In genomic region chr1:45205910-45206721, GRCh38 we compare ENCODE assay signal across 8 cellular contexts. TPM values are rescaled to one million over a fixed set of nuclear protein-coding genes. Genes with fewer than 3 reads are reported as not detected.
DNase-seq lines count a peak whose midpoint lies in the region; ATAC-seq and TF ChIP-seq lines count a peak whose summit lies in the region.

Gene ZSWIM5 (minus strand): TSS chr1:45206605. CDS start chr1:45206350, 255 bp downstream.

- no peaks in the 10 kb centered on the region for H3K9me3 Mint-ChIP-seq in activated B cell treated with CpG ODN at 0.5 μM for 24 hours

- H3K9me3 ChIP-seq in smooth muscle cell (replicated peaks; ENCODE audit: low read depth) = no peaks in the 10 kb centered on the region

- H3K9ac ChIP-seq in smooth muscle cell (ENCODE audit: low read depth) = no peak within 1 kb of the TSS

- CTCF ChIA-PET in activated B cell treated with CpG ODN at 0.5 μM for 24 hours (lab: Charles Lee) = no interaction called here

- no peaks in the 10 kb centered on the region for H3F3A ChIP-seq in smooth muscle cell (ENCODE audit: low read depth)

- H3K27me3 Mint-ChIP-seq in activated B cell treated with CpG ODN at 0.5 μM for 24 hours = peaks cover 22% of the 10 kb centered on the region

- H3K27me3 ChIP-seq in smooth muscle cell (ENCODE audit: low read depth) = peaks cover 47% of the 10 kb centered on the region

- DNase-seq in D341Med (ENCODE audit: low spot score) = peak; percentile 90
- DNase-seq in NCI-H1092 (lab: John Stamatoyannopoulos, UW) = peak; percentile 74
- peak; percentile 64 for DNase-seq in activated B cell treated with CpG ODN at 0.5 μM for 24 hours
- DNase-seq in cardiac fibroblast (ENCODE audit: low read depth in 2 of 2) = peak; percentile 35 to 57
- peak; percentile 76 for DNase-seq in inferior parietal cortex (ENCODE audit: extremely low spot score)
- DNase-seq in smooth muscle cell (lab: John Stamatoyannopoulos, UW; ENCODE audit: unreplicated experiment) = peak; percentile 55

- TF ChIP-seq CTCF in activated B cell treated with CpG ODN at 0.5 μM for 24 hours (IDR thresholded peaks at IDR 0.05) (no peak), cardiac fibroblast (IDR thresholded peaks at IDR 0.05; ENCODE audit: low read depth, low read length) (no peak), smooth muscle cell (IDR thresholded peaks at IDR 0.05; ENCODE audit: borderline replicate concordance, insufficient read depth, poor library complexity, severe bottlenecking) (no peak)

- no peaks in the 10 kb centered on the region for H3K36me3 ChIP-seq in smooth muscle cell (ENCODE audit: low read depth)

- peak within 1 kb of the TSS; percentile 84 for H3K4me3 Mint-ChIP-seq in activated B cell treated with CpG ODN at 0.5 μM for 24 hours

- POLR2A ChIA-PET in activated B cell treated with CpG ODN at 0.5 μM for 24 hours (lab: Charles Lee) = interaction anchor here (0.5 to 0.6 kb wide), 3 partner anchors 60 to 1126 kb away, joined by 3 to 10 read pairs (median 4); no protein-coding TSS in a partner anchor

- ATAC-seq in GM21619 (IDR thresholded peaks at IDR 0.05; ENCODE audit: unreplicated experiment) (peak; percentile 78), activated B cell treated with CpG ODN at 0.5 μM for 24 hours (ENCODE audit: low read depth) (peak; percentile 79), HG03457 (IDR thresholded peaks at IDR 0.05; ENCODE audit: unreplicated experiment) (no peak)

- no peak within 1 kb of the TSS for H3K27ac ChIP-seq in smooth muscle cell (ENCODE audit: low read depth)

- peak within 1 kb of the TSS; percentile 90 for H2AFZ ChIP-seq in smooth muscle cell (ENCODE audit: low read depth)

- peaks cover 5% of the 10 kb centered on the region for H3K4me1 ChIP-seq in smooth muscle cell (ENCODE audit: low read depth)

- under 1% methylated on average over 84 of the region's 118 CpGs for WGBS in smooth muscle cell (ENCODE audit: low lambda C conversion rate)

- no peaks in the 10 kb centered on the region for H3K79me2 ChIP-seq in smooth muscle cell (ENCODE audit: low read depth)

- no peaks in the 10 kb centered on the region for H4K20me1 ChIP-seq in smooth muscle cell (ENCODE audit: low read depth)

- intact Hi-C loops in activated B cell treated with CpG ODN at 0.5 μM for 24 hours (cut with micrococcal nuclease) = loop anchor here (1.0 to 10.0 kb wide), 4 partner anchors 96 to 421 kb away; partner anchors contain the start of genes BEST4, EIF2B3, HECTD3 and UROD

- peaks cover 13% of the 10 kb centered on the region for H3K4me1 Mint-ChIP-seq in activated B cell treated with CpG ODN at 0.5 μM for 24 hours

- H3K4me2 ChIP-seq in smooth muscle cell = peak within 1 kb of the TSS; percentile 91

- no peaks in the 10 kb centered on the region for H3K36me3 Mint-ChIP-seq in activated B cell treated with CpG ODN at 0.5 μM for 24 hours (ENCODE audit: low read depth)

- H3K4me3 ChIP-seq in cardiac fibroblast (replicated peaks in 1 of 2; ENCODE audit: low read depth in 2 of 2, low read length in 2 of 2) = peak within 1 kb of the TSS; percentile 46 to 80
- peak within 1 kb of the TSS; percentile 71 for H3K4me3 ChIP-seq in smooth muscle cell

- peak within 1 kb of the TSS; percentile 33 for H3K27ac Mint-ChIP-seq in activated B cell treated with CpG ODN at 0.5 μM for 24 hours

RNA-seq across cellular contexts. Expression of gene ZSWIM5, which starts in this region (rescaled TPM):
- total RNA-seq in activated B cell treated with CpG ODN at 0.5 μM for 24 hours (1.6 and 2.3 TPM in 2 replicates), smooth muscle cell (0.13 and 0.22 TPM in 2 replicates)
- 0.26 and 0.58 TPM in 2 replicates for polyA plus RNA-seq in smooth muscle cell

Comparison
In these comparisons a context has a peak if more than half of its experiments do, and no peak if none do; other contexts are left out.
1. Peak in DNase-seq, H3K4me3 ChIP-seq and H3K4me2 ChIP-seq in smooth muscle cell; RNA of the gene not detected or under 1 TPM.